In the genomic region with DNA sequence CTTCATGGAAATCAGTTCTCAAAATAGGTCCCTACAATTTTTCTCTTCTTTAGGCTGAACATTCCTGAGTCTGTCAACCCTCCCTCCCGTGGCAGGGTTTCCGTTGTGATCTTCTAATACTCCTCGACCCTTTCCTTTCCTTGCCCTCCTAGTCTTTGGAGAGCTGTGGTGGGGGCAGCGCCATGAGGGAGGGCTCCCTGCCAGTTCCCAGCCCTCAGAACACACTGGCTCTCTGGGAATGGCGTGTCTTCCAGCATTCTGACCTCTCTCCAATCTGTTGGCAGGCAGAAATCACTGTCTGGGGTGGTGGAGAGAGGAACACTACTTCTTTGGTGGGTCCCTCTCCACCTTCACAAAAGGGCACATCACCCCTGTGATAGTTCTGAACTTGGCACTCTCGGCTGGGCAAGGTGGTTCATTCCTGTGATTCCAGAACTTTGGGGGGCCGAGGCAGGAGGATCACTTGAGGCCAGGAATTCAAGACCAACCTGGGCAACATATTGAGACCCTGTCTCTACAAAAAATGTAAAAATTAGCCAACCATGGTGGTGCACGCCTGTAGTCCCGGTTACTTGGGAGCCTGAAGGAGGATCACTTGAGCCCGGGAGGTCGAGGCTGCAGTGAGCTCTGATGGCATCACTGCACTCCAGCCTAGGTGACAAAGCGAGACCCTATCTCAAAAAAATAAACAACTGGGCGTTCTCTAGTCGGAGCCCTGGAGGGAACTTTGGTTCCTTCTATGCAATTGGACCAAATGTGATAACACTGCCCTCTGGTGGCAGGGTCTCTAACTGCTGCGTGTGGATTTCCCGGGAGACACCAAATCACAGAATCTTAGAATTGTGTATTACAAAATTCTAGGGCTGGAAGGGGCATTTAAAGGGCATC, we compare ENCODE assay signal across 9 cellular contexts. TPM values are rescaled to one million over a fixed set of nuclear protein-coding genes. Genes with fewer than 3 reads are reported as not detected.
A peak's percentile ranks its signal among the peaks of the same experiment; 100 is the strongest.
DNase-seq lines count a peak whose midpoint lies in the region; ATAC-seq and TF ChIP-seq lines count a peak whose summit lies in the region.
"Had no signal": no experiment of that assay in that cellular context is flagged by ENCODE, and none has a peak within 500 bp of the region (broad histone marks: within the 10 kb centered on the region; RNA-seq: fewer than 3 reads in every experiment).

No MANE protein-coding gene starts in this region.

- POLR2A ChIA-PET in CD8-positive, alpha-beta memory T cell (lab: Charles Lee): no interaction called here
- POLR2A ChIA-PET in PC-9 (lab: Charles Lee; ENCODE audit: unreplicated experiment): interaction anchor here (0.6 kb wide), 2 partner anchors 275 to 371 kb away, joined by 3 read pairs; no protein-coding TSS in a partner anchor

- no peak overlapping the region for H2AFZ ChIP-seq in PC-9
- H2AFZ ChIP-seq in neural cell (ENCODE audit: low read depth, low read length): no peak overlapping the region

- H4K20me1 ChIP-seq in PC-9 (ENCODE audit: insufficient read depth): no peaks in the 10 kb centered on the region
- H4K20me1 ChIP-seq in neural cell (ENCODE audit: insufficient read depth): no peaks in the 10 kb centered on the region

- no peak overlapping the region for H3K4me3 ChIP-seq in CD8-positive, alpha-beta memory T cell (ENCODE audit: low read length)
- H3K4me3 ChIP-seq in PC-9: no peak overlapping the region
- H3K4me3 ChIP-seq in neural cell (ENCODE audit: low read length): no peak overlapping the region
- peak overlapping the region in 1 of 4 donors; percentile 23 for H3K4me3 ChIP-seq in stomach

- H3K4me3 Mint-ChIP-seq in CD8-positive, alpha-beta memory T cell: peak overlapping the region in 6 of 7 donors; percentile 16 to 59 (median 44)

- H3K79me2 ChIP-seq in PC-9 (ENCODE audit: low read depth): peaks cover 4% of the 10 kb centered on the region; the same call in 1 of the 2 replicates
- no peaks in the 10 kb centered on the region for H3K79me2 ChIP-seq in neural cell (replicated peaks; ENCODE audit: insufficient read depth, low read length)

- no peaks in the 10 kb centered on the region for H3K36me3 ChIP-seq in CD8-positive, alpha-beta memory T cell (ENCODE audit: insufficient read depth, low read length)
- H3K36me3 ChIP-seq in PC-9 (ENCODE audit: low read depth) (0 out of 2 replicates have a peak, but pooled peaks cover 5% of the 10 kb centered on the region), neural cell (ENCODE audit: insufficient read depth, low read length) (no peaks in the 10 kb centered on the region), stomach (no peaks in the 10 kb centered on the region)

- H3K9me3 ChIP-seq in CD8-positive, alpha-beta memory T cell (ENCODE audit: low read length): no peaks in the 10 kb centered on the region
- H3K9me3 ChIP-seq in PC-9 (ENCODE audit: insufficient read depth, low read depth): no peaks in the 10 kb centered on the region
- H3K9me3 ChIP-seq in neural cell (ENCODE audit: low read length): no peaks in the 10 kb centered on the region
- H3K9me3 ChIP-seq in stomach: peaks cover 0 to 7% (median 1%) of the 10 kb centered on the region in 4 donors

- H3K4me2 ChIP-seq in PC-9 (peak overlapping the region; percentile 61), neural cell (ENCODE audit: low read length) (no peak overlapping the region)

- H3K27me3 ChIP-seq in CD8-positive, alpha-beta memory T cell (ENCODE audit: insufficient read depth, low read length, poor library complexity, severe bottlenecking): no peaks in the 10 kb centered on the region
- H3K27me3 ChIP-seq in PC-9 (ENCODE audit: insufficient read depth, low read depth) (no peaks in the 10 kb centered on the region), neural cell (ENCODE audit: insufficient read depth, low read depth, low read length) (no peaks in the 10 kb centered on the region), stomach (no peaks in the 10 kb centered on the region)

- peaks cover 0 to 4% (median 0%) of the 10 kb centered on the region in 3 donors for H3K36me3 Mint-ChIP-seq in CD8-positive, alpha-beta memory T cell

- peaks cover 8 to 29% of the 10 kb centered on the region in 2 donors for H3K27me3 Mint-ChIP-seq in CD8-positive, alpha-beta memory T cell

- no peak overlapping the region for H3K9ac ChIP-seq in neural cell (ENCODE audit: low read length)

- H3F3A ChIP-seq in PC-9 (ENCODE audit: insufficient read depth, low read depth) (peaks cover 7% of the 10 kb centered on the region; the same call in 1 of the 2 replicates), neural cell (ENCODE audit: insufficient read depth, low read length, poor library complexity, severe bottlenecking) (no peaks in the 10 kb centered on the region)

- CTCF ChIA-PET in CD8-positive, alpha-beta memory T cell (lab: Charles Lee): interaction anchor here (0.8 to 2.2 kb wide), 12 partner anchors 10 to 273 kb away, joined by 3 to 7 read pairs (median 4); no protein-coding TSS in a partner anchor
- CTCF ChIA-PET in PC-9 (lab: Charles Lee): interaction anchor here (0.6 to 1.4 kb wide), 5 partner anchors 17 to 168 kb away, joined by 3 to 16 read pairs (median 3); no protein-coding TSS in a partner anchor

- no peak overlapping the region for H3K27ac Mint-ChIP-seq in CD8-positive, alpha-beta memory T cell

- TF ChIP-seq POLR2A in stomach (IDR thresholded peaks at IDR 0.05): no peak

- intact Hi-C loops in PC-9 (cut with micrococcal nuclease; ENCODE audit: unreplicated experiment): loop anchor here (1.0 to 5.0 kb wide), 6 partner anchors 88 to 272 kb away; no protein-coding TSS in a partner anchor
- intact Hi-C loops in stomach (cut with DNase I; ENCODE audit: low total_unique reads): loop anchor here (5.0 kb wide), 1 partner anchor 275 kb away; no protein-coding TSS in a partner anchor

- no TSS peak for BruUV-seq in PC-9 (replicated peaks; lab: Mats Ljungman, UMichigan)

- TF ChIP-seq CTCF in PC-9 (conservative IDR thresholded peaks at IDR 0.05) (peak; percentile 95), neural cell (IDR thresholded peaks at IDR 0.05; ENCODE audit: poor library complexity, severe bottlenecking) (peak; percentile 63), stomach (IDR thresholded peaks at IDR 0.05) (peak in 6 of 7 experiments; percentile 61 to 95 (median 88))

- peaks cover 1 to 10% (median 10%) of the 10 kb centered on the region in 3 donors for H3K4me1 Mint-ChIP-seq in CD8-positive, alpha-beta memory T cell

- peak; percentile 67 for TF ChIP-seq RAD21 in neural cell (conservative IDR thresholded peaks at IDR 0.05)

- no peaks in the 10 kb centered on the region for H3K4me1 ChIP-seq in CD8-positive, alpha-beta memory T cell (ENCODE audit: insufficient read depth, low read length)
- H3K4me1 ChIP-seq in PC-9 (replicated peaks; ENCODE audit: insufficient read depth) (peaks cover 7% of the 10 kb centered on the region), stomach (peaks cover 0 to 12% (median 8%) of the 10 kb centered on the region in 4 donors)

- ATAC-seq in HG03354 (IDR thresholded peaks at IDR 0.05; ENCODE audit: poor library complexity, severe bottlenecking, unreplicated experiment): peak; percentile 64
- no peak for ATAC-seq in GM18873 (IDR thresholded peaks at IDR 0.05; ENCODE audit: low FRiP score, unreplicated experiment)

- TF ChIP-seq EP300 in neural cell (conservative IDR thresholded peaks at IDR 0.05; ENCODE audit: poor library complexity, severe bottlenecking) (no peak), stomach (IDR thresholded peaks at IDR 0.05) (no peak)

- WGBS in stomach, 5 donors: 27 to 35% (median 31%) methylated on average over 15 to 16 of the region's 16 CpGs

- no peak overlapping the region for H3K27ac ChIP-seq in CD8-positive, alpha-beta memory T cell (ENCODE audit: low read depth, low read length)
- H3K27ac ChIP-seq in PC-9: no peak overlapping the region
- no peak overlapping the region for H3K27ac ChIP-seq in neural cell (ENCODE audit: low read length)
- no peak overlapping the region for H3K27ac ChIP-seq in stomach

- peak; percentile 47 to 78 (median 62) for DNase-seq in CD8-positive, alpha-beta memory T cell
- DNase-seq in PC-9: peak; percentile 57 to 72
- peak; percentile 75 for DNase-seq in activated T-cell treated with anti-CD3 and anti-CD28 coated beads, Interleukin-2, amount 50 U/mL, for 1 hour
- DNase-seq in fibroblast of gingiva (ENCODE audit: low read depth): peak; percentile 39
- DNase-seq in stomach: peak; percentile 83

- H3K9me2 ChIP-seq in PC-9 (ENCODE audit: insufficient read depth) (no peaks in the 10 kb centered on the region), neural cell (ENCODE audit: insufficient read depth, low read length) (no peaks in the 10 kb centered on the region)

- H3K9me3 Mint-ChIP-seq in CD8-positive, alpha-beta memory T cell: peaks cover 0 to 4% (median 0%) of the 10 kb centered on the region in 5 donors

TF ChIP-seq in neural cell, 6 proteins besides CTCF, POLR2A, EP300 and RAD21:
- TF ChIP-seq SMC3 (conservative IDR thresholded peaks at IDR 0.05; ENCODE audit: poor library complexity): peak; percentile 74
- TF ChIP-seq POLR2AphosphoS5 (IDR thresholded peaks at IDR 0.05): no peak
TF ChIP-seq in neural cell: peak in this region for 1.

RNA-seq across cellular contexts. Expression of gene ARPC1A, which starts 13.1 kb away (rescaled TPM):
- 10 to 100 TPM; 86.5 to 86.6 TPM for total RNA-seq in CD8-positive, alpha-beta memory T cell
- polyA plus RNA-seq in CD8-positive, alpha-beta memory T cell: 74.7 TPM
- 274 and 305 TPM in 2 replicates for total RNA-seq in PC-9 (2021)
- 137 and 154 TPM in 2 replicates for polyA plus RNA-seq in neural cell
- polyA minus RNA-seq in neural cell: 112 and 113 TPM in 2 replicates
- total RNA-seq in stomach: 100 to 1,000 TPM in 4 of 5 donors, 10 to 100 TPM in 1; 93.3 to 220 (median 117) TPM
- 100 to 1,000 TPM; 165 to 344 (median 257) TPM for polyA plus RNA-seq in stomach

RNA-seq across cellular contexts. Expression of gene MYH16, which starts 39.9 kb away (rescaled TPM):
- total RNA-seq in CD8-positive, alpha-beta memory T cell: not detected
- polyA plus RNA-seq in CD8-positive, alpha-beta memory T cell: not detected
- total RNA-seq in PC-9 (2021) (11.7 and 18.0 TPM in 2 replicates), stomach (under 1 TPM in 1 of 5 donors, not detected in 4; 0.37 TPM)
- polyA plus RNA-seq in neural cell (not detected in 2 replicates), stomach (under 1 TPM in 1 of 3 donors, not detected in 2; 0.05 TPM)
- polyA minus RNA-seq in neural cell: not detected in 2 replicates
- polyA plus RNA-seq: adipose tissue had no signal
